ENCODE assay signal across 13 cellular contexts in genomic region chr3:129591932-129592331, GRCh38. TPM values are rescaled to one million over a fixed set of nuclear protein-coding genes. Genes with fewer than 3 reads are reported as not detected.
DNase-seq lines count a peak whose midpoint lies in the region; ATAC-seq and TF ChIP-seq lines count a peak whose summit lies in the region.
"Had no signal": no experiment of that assay in that cellular context is flagged by ENCODE, and none has a peak within 500 bp of the region (broad histone marks: within the 10 kb centered on the region; RNA-seq: fewer than 3 reads in every experiment).

No MANE protein-coding gene starts in this region.

- WGBS in IMR-90 (ENCODE audit: extremely low coverage in 2 of 2, insufficient read length in 1 of 2), 2 experiments = 38% methylated on average over 2 of the region's 8 CpGs; no CpG with 5 or more reads in 1 of the 2 experiments
- WGBS in mesendoderm (ENCODE audit: extremely low coverage, insufficient coverage, low lambda C conversion rate) = no CpG with 5 or more reads among the region's 8 CpGs
- 68% methylated on average over 8 of the region's 8 CpGs for WGBS in suprapubic skin

- peaks cover 45% of the 10 kb centered on the region for H3K79me2 ChIP-seq in mesendoderm (ENCODE audit: control insufficient read depth, insufficient read depth, low read length)

- no peak overlapping the region for H3K18ac ChIP-seq in IMR-90 (ENCODE audit: low read depth, low read length)
- no peak overlapping the region for H3K18ac ChIP-seq in mesendoderm (ENCODE audit: low read length)

- no peak overlapping the region; the same call in 1 of the 2 replicates for H3K14ac ChIP-seq in IMR-90 (replicated peaks; ENCODE audit: low read depth, low read length)

- no peak overlapping the region; the same call in 1 of the 2 replicates for H3K56ac ChIP-seq in IMR-90 (ENCODE audit: extremely low read depth, insufficient read depth, low read length)
- peak overlapping the region; percentile 84 for H3K56ac ChIP-seq in mesendoderm (ENCODE audit: low read length)

- no peaks in the 10 kb centered on the region; the same call in 1 of the 2 replicates for H4K20me1 ChIP-seq in IMR-90 (ENCODE audit: insufficient read depth, low read length)

- H3K4me3 ChIP-seq in IMR-90 (ENCODE audit: insufficient read depth, low read depth, low read length) (no peak overlapping the region), mesendoderm (ENCODE audit: low read length) (no peak overlapping the region), suprapubic skin (peak overlapping the region; percentile 29)

- no peak for TF ChIP-seq RAD21 in IMR-90 (IDR thresholded peaks at IDR 0.05; ENCODE audit: low read length)

- H2BK120ac ChIP-seq in IMR-90 (ENCODE audit: low read depth, low read length) (no peak overlapping the region), mesendoderm (ENCODE audit: low read depth, low read length) (no peak overlapping the region)

- no peak overlapping the region for H3K27ac ChIP-seq in IMR-90 (ENCODE audit: insufficient read depth, low read length)
- H3K27ac ChIP-seq in cingulate gyrus (ENCODE audit: low read depth, low read length) = peak overlapping the region; percentile 15
- H3K27ac ChIP-seq in mesendoderm (ENCODE audit: low read depth, low read length) = peak overlapping the region; percentile 49
- peak overlapping the region; percentile 91 for H3K27ac ChIP-seq in suprapubic skin

- H3K4ac ChIP-seq in IMR-90 (ENCODE audit: low read depth, low read length) = peak overlapping the region; percentile 73
- H3K4ac ChIP-seq in mesendoderm (ENCODE audit: low read depth, low read length) = no peak overlapping the region

- H2BK5ac ChIP-seq in IMR-90 (ENCODE audit: low read depth, low read length, poor library complexity, severe bottlenecking) (no peak overlapping the region), mesendoderm (ENCODE audit: low read length) (peak overlapping the region; percentile 33)

- peak overlapping the region; percentile 39; the same call in 1 of the 2 replicates for H2BK20ac ChIP-seq in IMR-90 (ENCODE audit: low read depth, low read length)

- peak overlapping the region; percentile 46 for H4K91ac ChIP-seq in IMR-90 (ENCODE audit: insufficient read depth, low read depth, low read length)

- H3K27me3 ChIP-seq in IMR-90 (ENCODE audit: control insufficient read depth, insufficient read depth, low read length) (no peaks in the 10 kb centered on the region), mesendoderm (ENCODE audit: insufficient read depth, low read length, poor library complexity) (no peaks in the 10 kb centered on the region), suprapubic skin (no peaks in the 10 kb centered on the region)

- TF ChIP-seq CTCF in IMR-90 (conservative IDR thresholded peaks at IDR 0.05; ENCODE audit: low read depth, low read length) = no peak
- TF ChIP-seq CTCF in suprapubic skin (IDR thresholded peaks at IDR 0.05) = no peak

- H3K79me1 ChIP-seq in IMR-90 (ENCODE audit: low read depth in 1 of 2, low read length in 2 of 2) (peaks cover 17 to 84% of the 10 kb centered on the region in 2 experiments; a peak in 3 of 4 replicates), mesendoderm (ENCODE audit: low read length) (peaks cover 19% of the 10 kb centered on the region)

- H3K4me1 ChIP-seq in IMR-90 (ENCODE audit: control insufficient read depth, insufficient read depth, low read length) (peaks cover 35% of the 10 kb centered on the region), mesendoderm (ENCODE audit: control insufficient read depth, low read depth, low read length) (peaks cover 16% of the 10 kb centered on the region), suprapubic skin (peaks cover 82% of the 10 kb centered on the region)

- DNase-seq in IMR-90 (no peak), mesendoderm (no peak), suprapubic skin (ENCODE audit: low spot score in 2 of 2) (no peak), HT-29 (ENCODE audit: low spot score) (no peak), OCI-M2 (lab: John Stamatoyannopoulos, UW; ENCODE audit: unreplicated experiment) (no peak)
- DNase-seq in stimulated activated CD4-positive, alpha-beta T cell treated with anti-CD3 and anti-CD28 coated beads, Interleukin-2, amount 100 ng/mL, for 48 hours = no peak
- DNase-seq: DMS153; effector memory CD4-positive, alpha-beta T cell had no signal

- CTCF ChIA-PET in IMR-90 (lab: Yijun Ruan, JAX) = interaction anchor here (2.3 kb wide), 1 partner anchor 102 kb away, joined by 5 read pairs; no protein-coding TSS in a partner anchor

- POLR2A ChIA-PET in IMR-90 (lab: Charles Lee; ENCODE audit: unreplicated experiment) = no interaction called here

- H3K9me3 ChIP-seq in IMR-90 (ENCODE audit: control insufficient read depth, insufficient read depth, low read length) (no peaks in the 10 kb centered on the region), suprapubic skin (no peaks in the 10 kb centered on the region)

- H4K8ac ChIP-seq in IMR-90 (ENCODE audit: low read depth in 2 of 2, low read length in 2 of 2) = peak overlapping the region; percentile 40 to 52; a peak in 1 of 4 replicates
- no peak overlapping the region for H4K8ac ChIP-seq in mesendoderm (ENCODE audit: low read depth, low read length)

- H2AK9ac ChIP-seq in IMR-90 (replicated peaks; ENCODE audit: low read depth, low read length, poor library complexity) = peak overlapping the region; percentile 57

- H2AK5ac ChIP-seq in IMR-90 (ENCODE audit: low read depth, low read length) (0 out of 2 replicates have a peak overlapping the region, but pooled peaks have one; percentile 23), mesendoderm (ENCODE audit: low read length) (no peak overlapping the region)

- H3K23ac ChIP-seq in IMR-90 (ENCODE audit: low read depth, low read length) (peak overlapping the region; percentile 29; the same call in 1 of the 2 replicates), mesendoderm (ENCODE audit: low read length) (peak overlapping the region; percentile 10)

- intact Hi-C loops in IMR-90 (cut with micrococcal nuclease) = no loop called here

- H2BK15ac ChIP-seq in IMR-90 (ENCODE audit: low read depth, low read length) (no peak overlapping the region; the same call in 2 of the 3 replicates), mesendoderm (replicated peaks; ENCODE audit: low read depth) (no peak overlapping the region)

- H4K5ac ChIP-seq in IMR-90 (ENCODE audit: low read depth, low read length) (no peak overlapping the region), mesendoderm (ENCODE audit: low read length) (no peak overlapping the region)

- in situ Hi-C loops in IMR-90 (cut with MboI; ENCODE audit: low sequenced_read_pairs) = no loop called here

- H3K4me2 ChIP-seq in IMR-90 (ENCODE audit: low read depth, low read length) (no peak overlapping the region), mesendoderm (ENCODE audit: low read length) (no peak overlapping the region)

- TF ChIP-seq EP300 in suprapubic skin (IDR thresholded peaks at IDR 0.05) = no peak

- 0 out of 2 replicates have a peak overlapping the region, but pooled peaks have one; percentile 19 for H3K9ac ChIP-seq in IMR-90 (ENCODE audit: low read depth, low read length)
- peak overlapping the region; percentile 75 for H3K9ac ChIP-seq in mesendoderm (ENCODE audit: low read length)

- dilution Hi-C loops in IMR-90 (cut with HindIII; ENCODE audit: low sequenced_read_pairs, unreplicated experiment) = no loop called here

- H3K36me3 ChIP-seq in IMR-90 (ENCODE audit: control insufficient read depth, insufficient read depth, low read length) (no peaks in the 10 kb centered on the region), mesendoderm (ENCODE audit: control insufficient read depth, insufficient read depth, low read length) (no peaks in the 10 kb centered on the region), suprapubic skin (no peaks in the 10 kb centered on the region)

- no TSS peak for BruUV-seq in IMR-90 (replicated peaks; lab: Mats Ljungman, UMichigan)

- ATAC-seq in IMR-90 (ENCODE audit: low read depth) (no peak), HG02623 (IDR thresholded peaks at IDR 0.05; ENCODE audit: unreplicated experiment) (no peak)

- H2AFZ ChIP-seq in IMR-90 (replicated peaks; ENCODE audit: low read length, poor library complexity) = peak overlapping the region; percentile 29

- H3K9me1 ChIP-seq in IMR-90 (ENCODE audit: insufficient read depth, low read length) = peaks cover 9% of the 10 kb centered on the region; the same call in 1 of the 2 replicates

- TF ChIP-seq POLR2A in IMR-90 (IDR thresholded peaks at IDR 0.05; ENCODE audit: low read depth, low read length) (no peak), suprapubic skin (IDR thresholded peaks at IDR 0.05) (no peak)

TF ChIP-seq in IMR-90, 13 proteins besides CTCF, POLR2A, EP300 and RAD21 (continues in another document):
- TF ChIP-seq NFE2L2 (IDR thresholded peaks at IDR 0.05; ENCODE audit: low read depth, low read length) (no peak), MXI1 (IDR thresholded peaks at IDR 0.05; ENCODE audit: borderline replicate concordance, low read depth, low read length) (no peak), BHLHE40 (IDR thresholded peaks at IDR 0.05; ENCODE audit: low read depth, low read length) (no peak), SMC3 (IDR thresholded peaks at IDR 0.05; ENCODE audit: low read depth, low read length) (no peak), MAFK (IDR thresholded peaks at IDR 0.05; ENCODE audit: low read depth, low read length) (no peak), FOS (IDR thresholded peaks at IDR 0.05; ENCODE audit: low read depth, low read length) (no peak), ELK1 (IDR thresholded peaks at IDR 0.05; ENCODE audit: borderline replicate concordance, low read depth, low read length) (no peak)

RNA-seq across cellular contexts. Expression of gene PLXND1, which starts 14.5 kb away (rescaled TPM):
- total RNA-seq in IMR-90 (2012; rRNA removed) = 19.2 and 22.5 TPM in 2 replicates
- 64.5 and 67.1 TPM in 2 replicates for polyA plus RNA-seq in IMR-90 (2012; rRNA removed)
- polyA plus RNA-seq in IMR-90 (2012; cell fraction: cytosol; rRNA removed) = 51.4 and 55.1 TPM in 2 replicates
- 117 and 164 TPM in 2 replicates for polyA plus RNA-seq in IMR-90 (2012; cell fraction: nucleus; rRNA removed; ENCODE audit: low replicate concordance)
- polyA plus RNA-seq in mesendoderm (2013, experiment 1 of 2) = 94.2 TPM
- polyA plus RNA-seq in mesendoderm (2013, experiment 2 of 2) = 90.0 TPM
- 10 to 100 TPM; 19.0 to 51.0 (median 30.8) TPM for total RNA-seq in suprapubic skin
- 23.8 and 30.5 TPM in 2 replicates for total RNA-seq in HT-29 (2014; rRNA removed; shearing (Covaris generic))

RNA-seq across cellular contexts. Expression of gene H1-8, which starts 49.0 kb away (rescaled TPM):
- not detected in 2 replicates for total RNA-seq in IMR-90 (2012; rRNA removed)
- polyA plus RNA-seq in IMR-90 (2012; rRNA removed) = not detected in 2 replicates
- not detected in 2 replicates for polyA plus RNA-seq in IMR-90 (2012; cell fraction: cytosol; rRNA removed)
- polyA plus RNA-seq in IMR-90 (2012; cell fraction: nucleus; rRNA removed; ENCODE audit: low replicate concordance) = not detected in 2 replicates
- polyA plus RNA-seq in mesendoderm (2013, experiment 1 of 2) = 0.06 TPM
- 0.15 TPM for polyA plus RNA-seq in mesendoderm (2013, experiment 2 of 2)
- not detected for total RNA-seq in suprapubic skin
- total RNA-seq in HT-29 (2014; rRNA removed; shearing (Covaris generic)) = not detected in 2 replicates
- total RNA-seq: activated CD8-positive, alpha-beta memory T cell treated with anti-CD3 and anti-CD28 coated beads for 36 hours; posterior vena cava; T-helper 1 cell treated with Interleukin-12 subunit alpha and Interleukin-12 subunit beta and Interleukin-4 antibody, amounts not matched to agents 30 ng/mL and 1 ng/mL, for 36 hours had no signal
